Comparison of ENCODE assay signal across 17 cellular contexts in genomic region chr10:121509776-121510175, GRCh38.
A peak's percentile ranks its signal among the peaks of the same experiment; 100 is the strongest.
DNase-seq lines count a peak whose midpoint lies in the region; ATAC-seq and TF ChIP-seq lines count a peak whose summit lies in the region.
"Had no signal": no experiment of that assay in that cellular context is flagged by ENCODE, and none has a peak within 500 bp of the region (broad histone marks: within the 10 kb centered on the region; RNA-seq: fewer than 3 reads in every experiment).

No MANE protein-coding gene starts in this region.

- H3K79me2 ChIP-seq in trophoblast cell (ENCODE audit: control insufficient read depth, insufficient read depth, low read length, poor library complexity) = peaks cover 5% of the 10 kb centered on the region

- no peak overlapping the region for H3K4me3 Mint-ChIP-seq in WTC11
- no peak overlapping the region for H3K4me3 Mint-ChIP-seq in natural killer cell treated with Interleukin-12 subunit alpha and Interleukin-12 subunit beta and Interleukin-15 and Interleukin-18, amount 100 ng/mL, for 72 hours

- H4K20me1 ChIP-seq in BLaER1 = no peaks in the 10 kb centered on the region
- H4K20me1 ChIP-seq: BLaER1 treated with 17β-estradiol and CSF1 and Interleukin-3, amounts not matched to agents 10 nM and 100 nM had no signal

- no peaks in the 10 kb centered on the region for H3K27me3 Mint-ChIP-seq in WTC11 (ENCODE audit: low read depth)
- H3K27me3 Mint-ChIP-seq in natural killer cell treated with Interleukin-12 subunit alpha and Interleukin-12 subunit beta and Interleukin-15 and Interleukin-18, amount 100 ng/mL, for 72 hours = no peaks in the 10 kb centered on the region

- 0 out of 2 replicates have a peak overlapping the region, but pooled peaks have one; percentile 0 for H3K4me2 ChIP-seq in BLaER1
- H3K4me2 ChIP-seq in trophoblast cell (ENCODE audit: low read length) = no peak overlapping the region

- no peak overlapping the region for H4K8ac ChIP-seq in trophoblast cell (ENCODE audit: low read depth, low read length)

- no peak for TF ChIP-seq CTCF in WTC11 (IDR thresholded peaks at IDR 0.05)
- no peak for TF ChIP-seq CTCF in foreskin keratinocyte (conservative IDR thresholded peaks at IDR 0.05)
- no peak for TF ChIP-seq CTCF in upper lobe of left lung (IDR thresholded peaks at IDR 0.05)

- TF ChIP-seq POLR2A in upper lobe of left lung (IDR thresholded peaks at IDR 0.05) = no peak

- no peak for TF ChIP-seq EP300 in upper lobe of left lung (IDR thresholded peaks at IDR 0.05)

- H3K23ac ChIP-seq in trophoblast cell (ENCODE audit: low read length) = no peak overlapping the region

- H3K9me3 ChIP-seq in BLaER1 (no peaks in the 10 kb centered on the region), trophoblast cell (ENCODE audit: insufficient read depth, low read depth, low read length) (no peaks in the 10 kb centered on the region), upper lobe of left lung (no peaks in the 10 kb centered on the region), right cardiac atrium (ENCODE audit: control insufficient read depth, low read length) (no peaks in the 10 kb centered on the region)

- no peak for DNase-seq in WTC11 (ENCODE audit: low spot score)
- DNase-seq in foreskin keratinocyte = no peak
- DNase-seq in trophoblast cell = no peak
- DNase-seq in upper lobe of left lung = no peak
- DNase-seq in natural killer cell treated with Interleukin-12 subunit alpha and Interleukin-12 subunit beta and Interleukin-15 and Interleukin-18, amount 100 ng/mL, for 72 hours (ENCODE audit: low spot score) = no peak
- no peak for DNase-seq in right cardiac atrium
- DNase-seq: 8988T, DMS53, HCEC 1CT, Karpas-422, NCI-H2029, NCI-H2171 treated with DMSO at 0.1 percent for 48 hours, NCI-H510A had no signal

- no peaks in the 10 kb centered on the region for H3K27me3 ChIP-seq in BLaER1
- no peaks in the 10 kb centered on the region for H3K27me3 ChIP-seq in foreskin keratinocyte
- no peaks in the 10 kb centered on the region for H3K27me3 ChIP-seq in trophoblast cell (ENCODE audit: insufficient read depth, low read length)
- H3K27me3 ChIP-seq in upper lobe of left lung = no peaks in the 10 kb centered on the region
- H3K27me3 ChIP-seq in right cardiac atrium (ENCODE audit: control insufficient read depth, insufficient read depth) = no peaks in the 10 kb centered on the region
- H3K27me3 ChIP-seq: BLaER1 treated with 17β-estradiol and CSF1 and Interleukin-3, amounts not matched to agents 10 nM and 100 nM had no signal

- intact Hi-C loops in right cardiac atrium (cut with DNase I) = no loop called here

- no peak overlapping the region for H2AK5ac ChIP-seq in trophoblast cell (ENCODE audit: low read length)

- CTCF ChIA-PET in WTC11 (lab: Charles Lee) = interaction anchor here (1.6 kb wide), 1 partner anchor 153 kb away, joined by 4 read pairs; no protein-coding TSS in a partner anchor

- peaks cover 25% of the 10 kb centered on the region for H3K79me1 ChIP-seq in trophoblast cell (ENCODE audit: low read length)

- no peak overlapping the region for H2AFZ ChIP-seq in trophoblast cell (ENCODE audit: insufficient read depth, low read length, poor library complexity)

- H3K4ac ChIP-seq in trophoblast cell (ENCODE audit: low read depth, low read length) = no peak overlapping the region

- no peak overlapping the region for H3K14ac ChIP-seq in trophoblast cell (ENCODE audit: low read length)

- H3K4me3 ChIP-seq in BLaER1 (no peak overlapping the region), trophoblast cell (ENCODE audit: low read depth, low read length) (no peak overlapping the region), upper lobe of left lung (no peak overlapping the region), right cardiac atrium (ENCODE audit: low read length) (no peak overlapping the region)
- H3K4me3 ChIP-seq: BLaER1 treated with 17β-estradiol and CSF1 and Interleukin-3, amounts not matched to agents 10 nM and 100 nM; GM12878 had no signal

- POLR2A ChIA-PET in WTC11 (lab: Charles Lee) = no interaction called here

- peak overlapping the region; percentile 78 for H3K27ac Mint-ChIP-seq in WTC11
- H3K27ac Mint-ChIP-seq in natural killer cell treated with Interleukin-12 subunit alpha and Interleukin-12 subunit beta and Interleukin-15 and Interleukin-18, amount 100 ng/mL, for 72 hours = no peak overlapping the region

- no peaks in the 10 kb centered on the region for H3K9me3 Mint-ChIP-seq in WTC11
- H3K9me3 Mint-ChIP-seq in natural killer cell treated with Interleukin-12 subunit alpha and Interleukin-12 subunit beta and Interleukin-15 and Interleukin-18, amount 100 ng/mL, for 72 hours = no peaks in the 10 kb centered on the region

- H3K4me1 ChIP-seq in BLaER1 = 0 out of 2 replicates have a peak, but pooled peaks cover 4% of the 10 kb centered on the region
- H3K4me1 ChIP-seq in foreskin keratinocyte = peaks cover 12% of the 10 kb centered on the region
- peaks cover 22 to 31% of the 10 kb centered on the region in 2 experiments for H3K4me1 ChIP-seq in trophoblast cell (ENCODE audit: control insufficient read depth in 1 of 2, insufficient read depth in 2 of 2, low read length in 2 of 2)
- H3K4me1 ChIP-seq in upper lobe of left lung = no peaks in the 10 kb centered on the region
- H3K4me1 ChIP-seq in right cardiac atrium (ENCODE audit: control insufficient read depth, insufficient read depth, low read length) = no peaks in the 10 kb centered on the region

- ATAC-seq in WTC11 (no peak), foreskin keratinocyte (peak; percentile 45), upper lobe of left lung (ENCODE audit: low FRiP score in 2 of 2) (no peak), HG02840 (IDR thresholded peaks at IDR 0.05; ENCODE audit: low FRiP score, unreplicated experiment) (no peak), right cardiac atrium (no peak)
- no peak for ATAC-seq in natural killer cell treated with Interleukin-12 subunit alpha and Interleukin-12 subunit beta and Interleukin-15 and Interleukin-18, amount 100 ng/mL, for 72 hours
- ATAC-seq: GM12878 had no signal

- peaks cover 40% of the 10 kb centered on the region for H3K4me1 Mint-ChIP-seq in WTC11
- H3K4me1 Mint-ChIP-seq in natural killer cell treated with Interleukin-12 subunit alpha and Interleukin-12 subunit beta and Interleukin-15 and Interleukin-18, amount 100 ng/mL, for 72 hours (ENCODE audit: low read depth in 2 of 2) = no peaks in the 10 kb centered on the region

- peak overlapping the region; percentile 6 for H2BK12ac ChIP-seq in trophoblast cell (ENCODE audit: low read length)

- no peak overlapping the region for H3K18ac ChIP-seq in trophoblast cell (ENCODE audit: low read length)

- no peaks in the 10 kb centered on the region for H3K36me3 ChIP-seq in BLaER1
- peaks cover 0 to 3% of the 10 kb centered on the region in 2 experiments for H3K36me3 ChIP-seq in trophoblast cell (ENCODE audit: control insufficient read depth in 1 of 2, insufficient read depth in 2 of 2, low read length in 2 of 2)
- no peaks in the 10 kb centered on the region for H3K36me3 ChIP-seq in upper lobe of left lung
- H3K36me3 ChIP-seq: BLaER1 treated with 17β-estradiol and CSF1 and Interleukin-3, amounts not matched to agents 10 nM and 100 nM had no signal

- no peak overlapping the region for H4K12ac ChIP-seq in trophoblast cell (ENCODE audit: low read depth, low read length)

- peak overlapping the region; percentile 86 for H4K91ac ChIP-seq in trophoblast cell (ENCODE audit: low read depth, low read length)

- H2BK5ac ChIP-seq in trophoblast cell (ENCODE audit: low read depth, low read length, poor library complexity) = peak overlapping the region; percentile 50

- H3K9ac ChIP-seq in BLaER1 (no peak overlapping the region), trophoblast cell (ENCODE audit: low read length) (no peak overlapping the region)
- H3K9ac ChIP-seq: BLaER1 treated with 17β-estradiol and CSF1 and Interleukin-3, amounts not matched to agents 10 nM and 100 nM had no signal

- H3K27ac ChIP-seq in BLaER1 (no peak overlapping the region), foreskin keratinocyte (peak overlapping the region; percentile 62), trophoblast cell (ENCODE audit: low read depth, low read length) (peak overlapping the region; percentile 40), upper lobe of left lung (no peak overlapping the region), right cardiac atrium (ENCODE audit: low read length) (no peak overlapping the region)
- H3K27ac ChIP-seq: BLaER1 treated with 17β-estradiol and CSF1 and Interleukin-3, amounts not matched to agents 10 nM and 100 nM had no signal

- WGBS in trophoblast cell (ENCODE audit: extremely low coverage, insufficient coverage, insufficient read length) = no CpG with 5 or more reads among the region's 4 CpGs
- 72 to 78% methylated on average over 4 of the region's 4 CpGs for WGBS in upper lobe of left lung, 2 donors
- whole genome bisulfite sequencing in right cardiac atrium = 88% methylated on average over 4 of the region's 4 CpGs

- H3K36me3 Mint-ChIP-seq in WTC11 = peaks cover 67% of the 10 kb centered on the region
- H3K36me3 Mint-ChIP-seq in natural killer cell treated with Interleukin-12 subunit alpha and Interleukin-12 subunit beta and Interleukin-15 and Interleukin-18, amount 100 ng/mL, for 72 hours = no peaks in the 10 kb centered on the region

- peak overlapping the region; percentile 30 for H2BK120ac ChIP-seq in trophoblast cell (ENCODE audit: insufficient read depth, low read length, poor library complexity)

TF ChIP-seq in WTC11, 78 proteins besides CTCF, POLR2A, EP300 and RAD21 (continues in another document):
- TF ChIP-seq ZNF281 (CRISPR knock-in tag; IDR thresholded peaks at IDR 0.05) = no peak

Comparison
In these comparisons a context has a peak if more than half of its experiments do, and no peak if none do; other contexts are left out.
1. H3K27ac ChIP-seq: peak in foreskin keratinocyte (single experiment) and trophoblast cell (single experiment); none in BLaER1 (single experiment), upper lobe of left lung (0 of 4) and right cardiac atrium (single experiment).